In genomic region chr6:129269076-129269475, GRCh38 we compare ENCODE assay signal across 34 cellular contexts.
"Had no signal": no experiment of that assay in that cellular context is flagged by ENCODE, and none has a peak within 500 bp of the region (broad histone marks: within the 10 kb centered on the region; RNA-seq: fewer than 3 reads in every experiment).

No MANE protein-coding gene starts in this region.

- H3K27me3 Mint-ChIP-seq: activated B cell treated with CpG ODN at 0.5 μM for 24 hours; central memory CD8-positive, alpha-beta T cell; T-cell; T-helper 17 cell had no signal

- H3K36me3 ChIP-seq: brain microvascular endothelial cell, Peyer's patch had no signal

- H3K27ac ChIP-seq: brain microvascular endothelial cell, Peyer's patch, VCaP had no signal

- H3K36me3 Mint-ChIP-seq: activated CD8-positive, alpha-beta memory T cell treated with anti-CD3 and anti-CD28 coated beads, Interleukin-2, amount 10 ng/mL, durations not matched to agents 7 days and 5 days; activated naive CD4-positive, alpha-beta T cell treated with anti-CD3 and anti-CD28 coated beads, Interleukin-2, amount 10 ng/mL, durations not matched to agents 7 days and 5 days; activated naive CD8-positive, alpha-beta T cell; T-cell had no signal

- H3K27me3 ChIP-seq: brain microvascular endothelial cell, Peyer's patch had no signal

- H3K4me1 Mint-ChIP-seq: activated B cell treated with CpG ODN at 0.5 μM for 24 hours; activated CD4-positive, alpha-beta memory T cell treated with anti-CD3 and anti-CD28 coated beads, Interleukin-2, amount 10 ng/mL, durations not matched to agents 7 days and 5 days; activated CD8-positive, alpha-beta memory T cell treated with anti-CD3 and anti-CD28 coated beads, Interleukin-2, amount 10 ng/mL, durations not matched to agents 7 days and 5 days; activated naive CD4-positive, alpha-beta T cell treated with anti-CD3 and anti-CD28 coated beads, Interleukin-2, amount 10 ng/mL, durations not matched to agents 7 days and 5 days; activated naive CD8-positive, alpha-beta T cell treated with anti-CD3 and anti-CD28 coated beads, Interleukin-2, amount 50 U/mL, for 24 hours; central memory CD8-positive, alpha-beta T cell; T-cell had no signal

- H3K9me3 Mint-ChIP-seq: activated B cell treated with CpG ODN at 0.5 μM for 24 hours; activated CD4-positive, alpha-beta memory T cell treated with anti-CD3 and anti-CD28 coated beads, Interleukin-2, amount 10 ng/mL, durations not matched to agents 7 days and 5 days; activated naive CD4-positive, alpha-beta T cell treated with anti-CD3 and anti-CD28 coated beads, Interleukin-2, amount 10 ng/mL, durations not matched to agents 7 days and 5 days; activated naive CD8-positive, alpha-beta T cell treated with anti-CD3 and anti-CD28 coated beads, Interleukin-2, amount 50 U/mL, for 24 hours; central memory CD8-positive, alpha-beta T cell; T-cell had no signal

- H3K4me3 Mint-ChIP-seq: activated B cell treated with CpG ODN at 0.5 μM for 24 hours; activated CD4-positive, alpha-beta memory T cell treated with anti-CD3 and anti-CD28 coated beads, Interleukin-2, amount 10 ng/mL, durations not matched to agents 7 days and 5 days; activated CD8-positive, alpha-beta memory T cell treated with anti-CD3 and anti-CD28 coated beads, Interleukin-2, amount 10 ng/mL, durations not matched to agents 7 days and 5 days; activated naive CD4-positive, alpha-beta T cell treated with anti-CD3 and anti-CD28 coated beads, Interleukin-2, amount 10 ng/mL, durations not matched to agents 7 days and 5 days; activated naive CD8-positive, alpha-beta T cell; activated naive CD8-positive, alpha-beta T cell treated with anti-CD3 and anti-CD28 coated beads, Interleukin-2, amount 50 U/mL, for 24 hours; central memory CD8-positive, alpha-beta T cell; T-cell; T-helper 17 cell had no signal

- H3K4me1 ChIP-seq: Peyer's patch had no signal

- H3K4me3 ChIP-seq: Peyer's patch had no signal

- H3K27ac Mint-ChIP-seq: activated B cell treated with CpG ODN at 0.5 μM for 24 hours; activated CD4-positive, alpha-beta memory T cell treated with anti-CD3 and anti-CD28 coated beads, Interleukin-2, amount 10 ng/mL, durations not matched to agents 7 days and 5 days; activated CD8-positive, alpha-beta memory T cell treated with anti-CD3 and anti-CD28 coated beads, Interleukin-2, amount 10 ng/mL, durations not matched to agents 7 days and 5 days; activated naive CD4-positive, alpha-beta T cell treated with anti-CD3 and anti-CD28 coated beads, Interleukin-2, amount 10 ng/mL, durations not matched to agents 7 days and 5 days; activated naive CD8-positive, alpha-beta T cell; activated naive CD8-positive, alpha-beta T cell treated with anti-CD3 and anti-CD28 coated beads, Interleukin-2, amount 50 U/mL, for 24 hours; T-cell; T-helper 17 cell had no signal

- DNase-seq: activated B cell treated with CpG ODN at 0.5 μM for 24 hours; activated CD4-positive, alpha-beta memory T cell treated with anti-CD3 and anti-CD28 coated beads, Interleukin-2, amount 10 ng/mL, durations not matched to agents 7 days and 5 days; activated CD4-positive, alpha-beta T cell treated with anti-CD3 and anti-CD28 coated beads for 48 hours; activated CD4-positive, CD25-positive, alpha-beta regulatory T cell treated with anti-CD3 and anti-CD28 coated beads, Interleukin-2, amount 50 U/mL, for 72 hours; activated CD8-positive, alpha-beta memory T cell treated with anti-CD3 and anti-CD28 coated beads for 24 hours; activated CD8-positive, alpha-beta memory T cell treated with anti-CD3 and anti-CD28 coated beads, Interleukin-2, amount 10 ng/mL, durations not matched to agents 7 days and 5 days; activated CD8-positive, alpha-beta memory T cell treated with anti-CD3 and anti-CD28 coated beads, Interleukin-2, amount 50 U/mL, for 48 hours; activated effector memory CD4-positive, alpha-beta T cell treated with Interleukin-2 at 50 U/mL for 16 hours; activated naive CD4-positive, alpha-beta T cell treated with anti-CD3 and anti-CD28 coated beads, Interleukin-2, amount 10 ng/mL, durations not matched to agents 7 days and 5 days; activated naive CD8-positive, alpha-beta T cell treated with anti-CD3 and anti-CD28 coated beads, Interleukin-2, amount 50 U/mL, for 24 hours; activated T-cell treated with anti-CD3 and anti-CD28 coated beads, Interleukin-2, amount 50 U/mL, for 48 hours; amniotic stem cell; aorta; brain microvascular endothelial cell; Kasumi-1; KG1; MM.1S; MV-4-11; NCI-H1092; NCI-H1417; NCI-H187 treated with DMSO at 0.1 percent for 48 hours; NCI-H2081; NCI-H345; NCI-H524 treated with DMSO at 0.1 percent for 48 hours; NK-92 treated with Interleukin-12 subunit alpha and Interleukin-12 subunit beta, amount 100 ng/mL, for 24 hours; PC-3; Peyer's patch; RPMI8226; SHP77 treated with DMSO at 0.1 percent for 48 hours; T-cell; T-helper 17 cell had no signal

- H3K9me3 ChIP-seq: Peyer's patch had no signal
